Comparison of ENCODE assay signal across 2 cellular contexts in the genomic region with DNA sequence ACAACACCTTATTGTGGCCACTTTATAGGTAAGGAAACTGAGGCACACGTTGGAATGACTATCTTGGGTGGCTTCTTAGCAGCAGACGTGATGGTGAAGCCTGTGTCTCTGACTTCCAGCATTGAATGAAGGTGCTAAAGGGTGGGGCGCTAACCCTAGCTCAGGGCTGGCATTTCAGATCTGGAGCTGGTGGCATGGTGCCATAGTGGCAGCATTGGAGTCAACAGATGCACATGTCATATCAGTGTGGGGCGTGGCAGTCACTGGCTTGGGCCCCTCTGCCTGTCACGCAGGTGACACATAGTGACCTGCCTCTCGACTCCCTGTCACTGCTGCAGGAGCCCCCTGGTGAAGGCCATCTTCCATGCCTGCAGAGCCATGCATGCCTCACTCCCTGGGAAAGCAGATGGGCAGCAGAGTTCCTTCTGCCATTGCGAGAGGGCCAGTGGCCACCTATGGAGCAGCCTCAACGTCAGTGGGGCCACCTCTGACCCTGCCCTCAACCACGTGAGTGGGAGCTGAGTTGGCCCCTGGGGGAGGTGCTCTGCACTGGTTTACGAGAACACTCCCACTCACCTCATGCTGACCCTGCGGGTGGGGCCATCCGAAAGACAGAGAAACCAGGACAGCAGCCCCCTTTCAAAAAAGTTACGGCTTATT.
TF ChIP-seq lines count a peak whose summit lies in the region.

No MANE protein-coding gene starts in this region.

TF ChIP-seq in K562, 482 proteins besides CTCF, POLR2A, EP300 and RAD21 (continues in another document):
- TF ChIP-seq, protein P1, sequence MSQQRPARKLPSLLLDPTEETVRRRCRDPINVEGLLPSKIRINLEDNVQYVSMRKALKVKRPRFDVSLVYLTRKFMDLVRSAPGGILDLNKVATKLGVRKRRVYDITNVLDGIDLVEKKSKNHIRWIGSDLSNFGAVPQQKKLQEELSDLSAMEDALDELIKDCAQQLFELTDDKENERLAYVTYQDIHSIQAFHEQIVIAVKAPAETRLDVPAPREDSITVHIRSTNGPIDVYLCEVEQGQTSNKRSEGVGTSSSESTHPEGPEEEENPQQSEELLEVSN (IDR thresholded peaks at IDR 0.05; ENCODE audit: borderline replicate concordance in 1 of 2, extremely low read depth in 1 of 2, insufficient read depth in 1 of 2, insufficient read length in 1 of 2, low read depth in 1 of 2, low read length in 1 of 2, poor library complexity in 1 of 2, severe bottlenecking in 1 of 2) = no peak
- TF ChIP-seq GTF2B (IDR thresholded peaks at IDR 0.05; ENCODE audit: extremely low read depth, insufficient read length) = no peak
- TF ChIP-seq, protein P2, sequence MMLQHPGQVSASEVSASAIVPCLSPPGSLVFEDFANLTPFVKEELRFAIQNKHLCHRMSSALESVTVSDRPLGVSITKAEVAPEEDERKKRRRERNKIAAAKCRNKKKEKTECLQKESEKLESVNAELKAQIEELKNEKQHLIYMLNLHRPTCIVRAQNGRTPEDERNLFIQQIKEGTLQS (IDR thresholded peaks at IDR 0.05) = no peak
- TF ChIP-seq, protein P2 (CRISPR knock-in tag; conservative IDR thresholded peaks at IDR 0.05) = no peak
- TF ChIP-seq POLR2G (IDR thresholded peaks at IDR 0.05; ENCODE audit: low read depth, low read length) = peak; percentile 53; the same call in 1 of the 2 replicates
- TF ChIP-seq, protein P3, sequence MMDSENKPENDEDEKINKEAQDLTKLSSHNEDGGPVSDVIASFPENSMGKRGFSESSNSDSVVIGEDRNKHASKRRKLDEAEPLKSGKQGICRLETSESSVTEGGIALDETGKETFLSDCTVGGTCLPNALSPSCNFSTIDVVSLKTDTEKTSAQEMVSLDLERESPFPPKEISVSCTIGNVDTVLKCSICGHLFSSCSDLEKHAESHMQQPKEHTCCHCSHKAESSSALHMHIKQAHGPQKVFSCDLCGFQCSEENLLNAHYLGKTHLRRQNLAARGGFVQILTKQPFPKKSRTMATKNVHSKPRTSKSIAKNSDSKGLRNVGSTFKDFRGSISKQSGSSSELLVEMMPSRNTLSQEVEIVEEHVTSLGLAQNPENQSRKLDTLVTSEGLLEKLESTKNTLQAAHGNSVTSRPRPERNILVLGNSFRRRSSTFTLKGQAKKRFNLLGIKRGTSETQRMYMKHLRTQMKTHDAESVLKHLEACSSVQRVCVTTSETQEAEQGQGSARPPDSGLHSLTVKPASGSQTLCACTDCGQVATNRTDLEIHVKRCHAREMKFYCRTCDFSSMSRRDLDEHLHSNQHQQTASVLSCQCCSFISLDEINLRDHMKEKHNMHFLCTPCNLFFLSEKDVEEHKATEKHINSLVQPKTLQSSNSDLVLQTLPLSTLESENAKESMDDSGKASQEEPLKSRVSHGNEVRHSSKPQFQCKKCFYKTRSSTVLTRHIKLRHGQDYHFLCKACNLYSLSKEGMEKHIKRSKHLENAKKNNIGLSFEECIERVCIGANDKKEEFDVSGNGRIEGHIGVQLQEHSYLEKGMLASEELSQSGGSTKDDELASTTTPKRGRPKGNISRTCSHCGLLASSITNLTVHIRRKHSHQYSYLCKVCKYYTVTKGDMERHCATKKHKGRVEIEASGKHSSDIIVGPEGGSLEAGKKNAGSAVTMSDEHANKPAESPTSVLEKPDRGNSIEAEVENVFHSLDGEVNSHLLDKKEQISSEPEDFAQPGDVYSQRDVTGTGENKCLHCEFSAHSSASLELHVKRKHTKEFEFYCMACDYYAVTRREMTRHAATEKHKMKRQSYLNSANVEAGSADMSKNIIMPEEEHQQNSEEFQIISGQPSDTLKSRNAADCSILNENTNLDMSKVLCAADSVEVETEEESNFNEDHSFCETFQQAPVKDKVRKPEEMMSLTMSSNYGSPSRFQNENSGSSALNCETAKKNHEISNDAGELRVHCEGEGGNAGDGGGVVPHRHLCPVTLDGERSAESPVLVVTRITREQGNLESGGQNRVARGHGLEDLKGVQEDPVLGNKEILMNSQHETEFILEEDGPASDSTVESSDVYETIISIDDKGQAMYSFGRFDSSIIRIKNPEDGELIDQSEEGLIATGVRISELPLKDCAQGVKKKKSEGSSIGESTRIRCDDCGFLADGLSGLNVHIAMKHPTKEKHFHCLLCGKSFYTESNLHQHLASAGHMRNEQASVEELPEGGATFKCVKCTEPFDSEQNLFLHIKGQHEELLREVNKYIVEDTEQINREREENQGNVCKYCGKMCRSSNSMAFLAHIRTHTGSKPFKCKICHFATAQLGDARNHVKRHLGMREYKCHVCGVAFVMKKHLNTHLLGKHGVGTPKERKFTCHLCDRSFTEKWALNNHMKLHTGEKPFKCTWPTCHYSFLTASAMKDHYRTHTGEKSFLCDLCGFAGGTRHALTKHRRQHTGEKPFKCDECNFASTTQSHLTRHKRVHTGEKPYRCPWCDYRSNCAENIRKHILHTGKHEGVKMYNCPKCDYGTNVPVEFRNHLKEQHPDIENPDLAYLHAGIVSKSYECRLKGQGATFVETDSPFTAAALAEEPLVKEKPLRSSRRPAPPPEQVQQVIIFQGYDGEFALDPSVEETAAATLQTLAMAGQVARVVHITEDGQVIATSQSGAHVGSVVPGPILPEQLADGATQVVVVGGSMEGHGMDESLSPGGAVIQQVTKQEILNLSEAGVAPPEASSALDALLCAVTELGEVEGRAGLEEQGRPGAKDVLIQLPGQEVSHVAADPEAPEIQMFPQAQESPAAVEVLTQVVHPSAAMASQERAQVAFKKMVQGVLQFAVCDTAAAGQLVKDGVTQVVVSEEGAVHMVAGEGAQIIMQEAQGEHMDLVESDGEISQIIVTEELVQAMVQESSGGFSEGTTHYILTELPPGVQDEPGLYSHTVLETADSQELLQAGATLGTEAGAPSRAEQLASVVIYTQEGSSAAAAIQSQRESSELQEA (IDR thresholded peaks at IDR 0.05; ENCODE audit: low read depth) = no peak
- TF ChIP-seq EZH2 (IDR thresholded peaks at IDR 0.05; ENCODE audit: borderline replicate concordance, low read depth, low read length) = no peak
- TF ChIP-seq, protein P4, sequence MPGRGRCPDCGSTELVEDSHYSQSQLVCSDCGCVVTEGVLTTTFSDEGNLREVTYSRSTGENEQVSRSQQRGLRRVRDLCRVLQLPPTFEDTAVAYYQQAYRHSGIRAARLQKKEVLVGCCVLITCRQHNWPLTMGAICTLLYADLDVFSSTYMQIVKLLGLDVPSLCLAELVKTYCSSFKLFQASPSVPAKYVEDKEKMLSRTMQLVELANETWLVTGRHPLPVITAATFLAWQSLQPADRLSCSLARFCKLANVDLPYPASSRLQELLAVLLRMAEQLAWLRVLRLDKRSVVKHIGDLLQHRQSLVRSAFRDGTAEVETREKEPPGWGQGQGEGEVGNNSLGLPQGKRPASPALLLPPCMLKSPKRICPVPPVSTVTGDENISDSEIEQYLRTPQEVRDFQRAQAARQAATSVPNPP (IDR thresholded peaks at IDR 0.05; ENCODE audit: borderline replicate concordance, insufficient read depth, insufficient read length) = no peak
- TF ChIP-seq ZNF444 (CRISPR knock-in tag; IDR thresholded peaks at IDR 0.05) = no peak
- TF ChIP-seq ZNF436 (CRISPR knock-in tag; IDR thresholded peaks at IDR 0.05) = no peak
- 0 out of 2 replicates have a peak, but pooled peaks have one; percentile 23 for TF ChIP-seq ZFX (CRISPR knock-in tag; IDR thresholded peaks at IDR 0.05)

TF ChIP-seq in WTC11, 78 proteins besides CTCF, POLR2A, EP300 and RAD21:
- TF ChIP-seq, protein P5, sequence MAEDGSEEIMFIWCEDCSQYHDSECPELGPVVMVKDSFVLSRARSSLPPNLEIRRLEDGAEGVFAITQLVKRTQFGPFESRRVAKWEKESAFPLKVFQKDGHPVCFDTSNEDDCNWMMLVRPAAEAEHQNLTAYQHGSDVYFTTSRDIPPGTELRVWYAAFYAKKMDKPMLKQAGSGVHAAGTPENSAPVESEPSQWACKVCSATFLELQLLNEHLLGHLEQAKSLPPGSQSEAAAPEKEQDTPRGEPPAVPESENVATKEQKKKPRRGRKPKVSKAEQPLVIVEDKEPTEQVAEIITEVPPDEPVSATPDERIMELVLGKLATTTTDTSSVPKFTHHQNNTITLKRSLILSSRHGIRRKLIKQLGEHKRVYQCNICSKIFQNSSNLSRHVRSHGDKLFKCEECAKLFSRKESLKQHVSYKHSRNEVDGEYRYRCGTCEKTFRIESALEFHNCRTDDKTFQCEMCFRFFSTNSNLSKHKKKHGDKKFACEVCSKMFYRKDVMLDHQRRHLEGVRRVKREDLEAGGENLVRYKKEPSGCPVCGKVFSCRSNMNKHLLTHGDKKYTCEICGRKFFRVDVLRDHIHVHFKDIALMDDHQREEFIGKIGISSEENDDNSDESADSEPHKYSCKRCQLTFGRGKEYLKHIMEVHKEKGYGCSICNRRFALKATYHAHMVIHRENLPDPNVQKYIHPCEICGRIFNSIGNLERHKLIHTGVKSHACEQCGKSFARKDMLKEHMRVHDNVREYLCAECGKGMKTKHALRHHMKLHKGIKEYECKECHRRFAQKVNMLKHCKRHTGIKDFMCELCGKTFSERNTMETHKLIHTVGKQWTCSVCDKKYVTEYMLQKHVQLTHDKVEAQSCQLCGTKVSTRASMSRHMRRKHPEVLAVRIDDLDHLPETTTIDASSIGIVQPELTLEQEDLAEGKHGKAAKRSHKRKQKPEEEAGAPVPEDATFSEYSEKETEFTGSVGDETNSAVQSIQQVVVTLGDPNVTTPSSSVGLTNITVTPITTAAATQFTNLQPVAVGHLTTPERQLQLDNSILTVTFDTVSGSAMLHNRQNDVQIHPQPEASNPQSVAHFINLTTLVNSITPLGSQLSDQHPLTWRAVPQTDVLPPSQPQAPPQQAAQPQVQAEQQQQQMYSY (CRISPR knock-in tag; IDR thresholded peaks at IDR 0.05) = no peak
